Comparison of ENCODE assay signal across 9 cellular contexts in genomic region chr13:108225440-108225839, GRCh38. TPM values are rescaled to one million over a fixed set of nuclear protein-coding genes. Genes with fewer than 3 reads are reported as not detected.
DNase-seq lines count a peak whose midpoint lies in the region; ATAC-seq and TF ChIP-seq lines count a peak whose summit lies in the region.
"Had no signal": no experiment of that assay in that cellular context is flagged by ENCODE, and none has a peak within 500 bp of the region (broad histone marks: within the 10 kb centered on the region; RNA-seq: fewer than 3 reads in every experiment).

No MANE protein-coding gene starts in this region.

- no peaks in the 10 kb centered on the region for H3K9me3 Mint-ChIP-seq in activated naive CD8-positive, alpha-beta T cell (ENCODE audit: low read depth)
- H3K9me3 Mint-ChIP-seq in activated naive CD8-positive, alpha-beta T cell treated with anti-CD3 and anti-CD28 coated beads for 36 hours = no peaks in the 10 kb centered on the region
- no peaks in the 10 kb centered on the region for H3K9me3 Mint-ChIP-seq in stimulated activated naive CD8-positive, alpha-beta T cell treated with anti-CD3 and anti-CD28 coated beads, Interleukin-15, amount 100 ng/mL, for 72 hours
- no peaks in the 10 kb centered on the region for H3K9me3 Mint-ChIP-seq in WTC11

- H3K27me3 Mint-ChIP-seq in activated naive CD8-positive, alpha-beta T cell = no peaks in the 10 kb centered on the region
- no peaks in the 10 kb centered on the region for H3K27me3 Mint-ChIP-seq in activated naive CD8-positive, alpha-beta T cell treated with anti-CD3 and anti-CD28 coated beads for 36 hours
- no peaks in the 10 kb centered on the region for H3K27me3 Mint-ChIP-seq in stimulated activated naive CD8-positive, alpha-beta T cell treated with anti-CD3 and anti-CD28 coated beads, Interleukin-15, amount 100 ng/mL, for 72 hours
- H3K27me3 Mint-ChIP-seq in WTC11 (ENCODE audit: low read depth) = no peaks in the 10 kb centered on the region

- CTCF ChIA-PET in WTC11 (lab: Charles Lee) = no interaction called here

- no peak overlapping the region for H3K4me2 ChIP-seq in osteoblast (ENCODE audit: insufficient read depth, low read length)

- no peak for DNase-seq in activated naive CD8-positive, alpha-beta T cell treated with anti-CD3 and anti-CD28 coated beads for 36 hours
- DNase-seq in NCI-H146 treated with DMSO at 0.1 percent for 48 hours (lab: John Stamatoyannopoulos, UW; ENCODE audit: unreplicated experiment) (peak; percentile 35), WTC11 (ENCODE audit: low spot score) (no peak), DMS153 treated with DMSO at 0.1 percent for 48 hours (lab: John Stamatoyannopoulos, UW; ENCODE audit: unreplicated experiment) (no peak), osteoblast (ENCODE audit: insufficient read length, low spot score, missing footprints) (no peak)
- DNase-seq in stimulated activated naive CD8-positive, alpha-beta T cell treated with anti-CD3 and anti-CD28 coated beads, Interleukin-15, amount 100 ng/mL, for 72 hours = no peak

- ATAC-seq in HG02973 (IDR thresholded peaks at IDR 0.05; ENCODE audit: unreplicated experiment) = peak; percentile 50
- ATAC-seq in stimulated activated naive CD8-positive, alpha-beta T cell treated with anti-CD3 and anti-CD28 coated beads, Interleukin-15, amount 100 ng/mL, for 72 hours = peak; percentile 89
- no peak for ATAC-seq in WTC11

- peaks cover 9% of the 10 kb centered on the region for H4K20me1 ChIP-seq in osteoblast (ENCODE audit: insufficient read depth, low read length)

- peak overlapping the region; percentile 2 for H3K27ac Mint-ChIP-seq in activated naive CD8-positive, alpha-beta T cell
- H3K27ac Mint-ChIP-seq in activated naive CD8-positive, alpha-beta T cell treated with anti-CD3 and anti-CD28 coated beads for 36 hours = no peak overlapping the region
- H3K27ac Mint-ChIP-seq in stimulated activated naive CD8-positive, alpha-beta T cell treated with anti-CD3 and anti-CD28 coated beads, Interleukin-15, amount 100 ng/mL, for 72 hours = peak overlapping the region in 1 of 2 donors; percentile 9
- H3K27ac Mint-ChIP-seq in WTC11 = no peak overlapping the region

- H3K36me3 Mint-ChIP-seq in activated naive CD8-positive, alpha-beta T cell = peaks cover 6% of the 10 kb centered on the region
- peaks cover 6% of the 10 kb centered on the region for H3K36me3 Mint-ChIP-seq in activated naive CD8-positive, alpha-beta T cell treated with anti-CD3 and anti-CD28 coated beads for 36 hours
- H3K36me3 Mint-ChIP-seq in WTC11 = peaks cover 7% of the 10 kb centered on the region

- H3K36me3 ChIP-seq in osteoblast (ENCODE audit: insufficient read depth, low read length) = no peaks in the 10 kb centered on the region

- peaks cover 75% of the 10 kb centered on the region for H3K4me1 Mint-ChIP-seq in activated naive CD8-positive, alpha-beta T cell (ENCODE audit: low read depth)
- peaks cover 48% of the 10 kb centered on the region for H3K4me1 Mint-ChIP-seq in activated naive CD8-positive, alpha-beta T cell treated with anti-CD3 and anti-CD28 coated beads for 36 hours
- peaks cover 45% of the 10 kb centered on the region for H3K4me1 Mint-ChIP-seq in stimulated activated naive CD8-positive, alpha-beta T cell treated with anti-CD3 and anti-CD28 coated beads, Interleukin-15, amount 100 ng/mL, for 72 hours
- H3K4me1 Mint-ChIP-seq in WTC11 = peaks cover 2% of the 10 kb centered on the region; the same call in 1 of the 2 replicates

- H3K27me3 ChIP-seq in osteoblast (ENCODE audit: insufficient read depth, low read length) = no peaks in the 10 kb centered on the region

- peaks cover 3% of the 10 kb centered on the region for H3K4me1 ChIP-seq in osteoblast (ENCODE audit: insufficient read depth, low read length)

- no peak overlapping the region for H3K4me3 ChIP-seq in osteoblast (ENCODE audit: insufficient read depth, low read length)

- no peak overlapping the region for H2AFZ ChIP-seq in osteoblast (ENCODE audit: low read length)

- H3K79me2 ChIP-seq in osteoblast (ENCODE audit: insufficient read depth, low read length) = peaks cover 72% of the 10 kb centered on the region

- peak overlapping the region; percentile 35 for H3K4me3 Mint-ChIP-seq in activated naive CD8-positive, alpha-beta T cell
- no peak overlapping the region for H3K4me3 Mint-ChIP-seq in activated naive CD8-positive, alpha-beta T cell treated with anti-CD3 and anti-CD28 coated beads for 36 hours
- H3K4me3 Mint-ChIP-seq in stimulated activated naive CD8-positive, alpha-beta T cell treated with anti-CD3 and anti-CD28 coated beads, Interleukin-15, amount 100 ng/mL, for 72 hours = peak overlapping the region; percentile 1 to 4
- H3K4me3 Mint-ChIP-seq in WTC11 = no peak overlapping the region

- POLR2A ChIA-PET in WTC11 (lab: Charles Lee) = interaction anchor here (0.6 kb wide), 1 partner anchor 275 kb away, joined by 3 read pairs; no protein-coding TSS in a partner anchor

- no peaks in the 10 kb centered on the region for H3K9me3 ChIP-seq in osteoblast (ENCODE audit: low read depth, low read length)

- no peak for TF ChIP-seq CTCF in WTC11 (IDR thresholded peaks at IDR 0.05)
- TF ChIP-seq CTCF in osteoblast (IDR thresholded peaks at IDR 0.05; ENCODE audit: extremely low read depth, low read depth, low read length) = no peak

- no peak overlapping the region for H3K27ac ChIP-seq in osteoblast (ENCODE audit: low read depth, low read length)
- H3K27ac ChIP-seq: epithelial cell of prostate had no signal

TF ChIP-seq in WTC11, 78 proteins besides CTCF, POLR2A, EP300 and RAD21 (continues in another document):
- no peak for TF ChIP-seq ZNF263 (CRISPR knock-in tag; IDR thresholded peaks at IDR 0.05; ENCODE audit: low read depth)
- no peak for TF ChIP-seq RELA (CRISPR knock-in tag; IDR thresholded peaks at IDR 0.05; ENCODE audit: borderline replicate concordance)
- TF ChIP-seq NR2C2 (CRISPR knock-in tag; IDR thresholded peaks at IDR 0.05) = no peak
- TF ChIP-seq IRF2 (CRISPR knock-in tag; IDR thresholded peaks at IDR 0.05; ENCODE audit: borderline replicate concordance, low read depth) = no peak
- no peak for TF ChIP-seq EMX1 (CRISPR knock-in tag; IDR thresholded peaks at IDR 0.05)
- TF ChIP-seq CDX4 (CRISPR knock-in tag; IDR thresholded peaks at IDR 0.05; ENCODE audit: borderline replicate concordance) = no peak
- TF ChIP-seq ZNF232 (CRISPR knock-in tag; IDR thresholded peaks at IDR 0.05) = no peak
- no peak for TF ChIP-seq ZNF281 (CRISPR knock-in tag; IDR thresholded peaks at IDR 0.05)
- no peak for TF ChIP-seq HMGXB4 (CRISPR knock-in tag; IDR thresholded peaks at IDR 0.05)

RNA-seq across cellular contexts. Expression of gene ABHD13, which starts 7.2 kb away (rescaled TPM):
- 1 to 10 TPM; 5.2 to 5.3 TPM for total RNA-seq in activated naive CD8-positive, alpha-beta T cell treated with anti-CD3 and anti-CD28 coated beads for 36 hours
- total RNA-seq in WTC11 (2021) = 5.1 to 5.4 TPM (median 5.4 TPM) in 3 replicates
- 8.5 and 8.7 TPM in 2 replicates for total RNA-seq in osteoblast

RNA-seq across cellular contexts. Expression of gene LIG4, which starts 10.1 kb away (rescaled TPM):
- 1 to 10 TPM; 8.9 to 9.1 TPM for total RNA-seq in activated naive CD8-positive, alpha-beta T cell treated with anti-CD3 and anti-CD28 coated beads for 36 hours
- total RNA-seq in WTC11 (2021) (5.7 to 6.0 TPM (median 5.9 TPM) in 3 replicates), osteoblast (8.0 and 10.1 TPM in 2 replicates)

RNA-seq across cellular contexts. Expression of gene TNFSF13B, which starts 44.1 kb away (rescaled TPM):
- 1 to 10 TPM; 5.1 to 6.1 TPM for total RNA-seq in activated naive CD8-positive, alpha-beta T cell treated with anti-CD3 and anti-CD28 coated beads for 36 hours
- total RNA-seq in WTC11 (2021) (0.39 TPM in 1 of 3 replicates, not detected in the others), osteoblast (2.2 and 4.7 TPM in 2 replicates)

Comparison
In these comparisons a context has a peak if more than half of its experiments do, and no peak if none do; other contexts are left out.
1. H3K4me3 Mint-ChIP-seq: peak in activated naive CD8-positive, alpha-beta T cell (single experiment) and stimulated activated naive CD8-positive, alpha-beta T cell treated with anti-CD3 and anti-CD28 coated beads, Interleukin-15, amount 100 ng/mL, for 72 hours (2 of 2); none in activated naive CD8-positive, alpha-beta T cell treated with anti-CD3 and anti-CD28 coated beads for 36 hours (single experiment) and WTC11 (single experiment).